ENCODE assay signal across 18 cellular contexts in the genomic region with DNA sequence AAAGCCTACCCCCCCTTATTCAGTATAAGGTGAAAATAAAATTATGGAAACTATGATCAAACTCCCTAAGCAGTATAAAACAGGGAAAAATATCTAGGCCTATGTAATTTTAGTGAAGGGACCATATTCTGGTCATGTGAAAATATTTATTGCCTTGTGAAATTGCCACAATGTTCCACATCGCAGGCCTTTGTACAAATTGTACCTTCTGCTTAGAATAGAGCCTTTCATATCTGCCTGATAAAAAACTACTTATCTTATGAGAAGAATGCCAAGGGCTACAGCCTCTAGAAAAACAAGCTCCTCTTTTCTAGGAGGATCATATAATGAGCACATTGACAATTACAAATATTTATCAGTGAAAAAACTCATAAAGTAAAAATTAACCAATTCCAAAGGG.
"Had no signal": no experiment of that assay in that cellular context is flagged by ENCODE, and none has a peak within 500 bp of the region (broad histone marks: within the 10 kb centered on the region; RNA-seq: fewer than 3 reads in every experiment).

No MANE protein-coding gene starts in this region.

- H3K9ac ChIP-seq: KMS-11 had no signal

- H3K4me2 ChIP-seq: KMS-11 had no signal

- H3K4me3 ChIP-seq: K562 had no signal

- H3K27ac ChIP-seq: HL-60, KMS-11 had no signal

- DNase-seq: MM.1S, NCI-H1092 treated with DMSO at 0.1 percent for 48 hours, NCI-H1436, NCI-H187, NCI-H2029, NCI-H2081 treated with DMSO at 0.1 percent for 48 hours, NCI-H2171, NCI-H226, NCI-H446, NCI-H510A, NCI-H524 treated with DMSO at 0.1 percent for 48 hours, NCI-H69, NCI-H774, Right ventricle myocardium superior, RPMI8226 had no signal
